1 cellular context compared by ENCODE assay signal in genomic region chr6:108167449-108167903, GRCh38.
A peak's percentile ranks its signal among the peaks of the same experiment; 100 is the strongest.
TF ChIP-seq lines count a peak whose summit lies in the region.

No MANE protein-coding gene starts in this region.

TF ChIP-seq in WTC11, 78 proteins besides CTCF, POLR2A, EP300 and RAD21 (continued from another document):
- TF ChIP-seq GTF2I (CRISPR knock-in tag; conservative IDR thresholded peaks at IDR 0.05) (no peak), ARID4B (CRISPR knock-in tag; IDR thresholded peaks at IDR 0.05; ENCODE audit: borderline replicate concordance) (no peak), ZNF121 (CRISPR knock-in tag; IDR thresholded peaks at IDR 0.05) (no peak), ZNF219 (CRISPR knock-in tag; IDR thresholded peaks at IDR 0.05; ENCODE audit: borderline replicate concordance) (no peak), PRDM15 (CRISPR knock-in tag; IDR thresholded peaks at IDR 0.05) (peak; percentile 27; the same call in 1 of the 2 replicates), ZNF416 (CRISPR knock-in tag; IDR thresholded peaks at IDR 0.05) (no peak), NR2C2 (CRISPR knock-in tag; IDR thresholded peaks at IDR 0.05) (no peak), TEAD1 (CRISPR knock-in tag; IDR thresholded peaks at IDR 0.05) (no peak), FOXP1 (CRISPR knock-in tag; IDR thresholded peaks at IDR 0.05; ENCODE audit: borderline replicate concordance) (peak; percentile 41; the same call in 1 of the 2 replicates), SOX15 (CRISPR knock-in tag; IDR thresholded peaks at IDR 0.05) (no peak), ZMAT4 (CRISPR knock-in tag; IDR thresholded peaks at IDR 0.05) (no peak), KAT7 (CRISPR knock-in tag; IDR thresholded peaks at IDR 0.05; ENCODE audit: borderline replicate concordance) (0 out of 2 replicates have a peak, but pooled peaks have one; percentile 25), CREB1 (CRISPR knock-in tag; IDR thresholded peaks at IDR 0.05) (no peak)
